ENCODE assay signal across 9 cellular contexts in genomic region chr5:122119205-122119604, GRCh38. TPM values are rescaled to one million over a fixed set of nuclear protein-coding genes. Genes with fewer than 3 reads are reported as not detected.
"Had no signal": no experiment of that assay in that cellular context is flagged by ENCODE, and none has a peak within 500 bp of the region (broad histone marks: within the 10 kb centered on the region; RNA-seq: fewer than 3 reads in every experiment).

No MANE protein-coding gene starts in this region.

- ATAC-seq: GM23338 had no signal

- DNase-seq: H9, HCEC 1CT, IMR-90, KBM-7 had no signal

- H3K4me2 ChIP-seq: GM23338 had no signal

- H2AFZ ChIP-seq: GM23338 had no signal

- H3K4me3 ChIP-seq: GM23338 had no signal

- FAIRE-seq: H1, H54, HTR-8/SVneo had no signal

RNA-seq across cellular contexts. Expression of gene ZNF474, which starts 10.1 kb away (rescaled TPM):
- total RNA-seq: H1, H9 had no signal
- polyA plus RNA-seq: GM23338, H1 had no signal

RNA-seq across cellular contexts. Expression of gene LOX, which starts 41.1 kb away (rescaled TPM):
- total RNA-seq: HT-29 had no signal
